ENCODE assay signal across 9 cellular contexts in genomic region chr5:75051217-75051751, GRCh38. TPM values are rescaled to one million over a fixed set of nuclear protein-coding genes. Genes with fewer than 3 reads are reported as not detected.
A peak's percentile ranks its signal among the peaks of the same experiment; 100 is the strongest.
DNase-seq lines count a peak whose midpoint lies in the region; ATAC-seq and TF ChIP-seq lines count a peak whose summit lies in the region.
"Had no signal": no experiment of that assay in that cellular context is flagged by ENCODE, and none has a peak within 500 bp of the region (broad histone marks: within the 10 kb centered on the region; RNA-seq: fewer than 3 reads in every experiment).

No MANE protein-coding gene starts in this region.

- DNase-seq in CD8-positive, alpha-beta T cell: peak in 3 of 7 experiments; percentile 49 to 53 (median 51)
- DNase-seq in T-cell (peak in 30 of 34 experiments; percentile 8 to 55 (median 32)), mammary epithelial cell (peak; percentile 18), head of caudate nucleus (no peak)
- peak in 8 of 9 donors; percentile 17 to 68 (median 52) for DNase-seq in naive thymus-derived CD4-positive, alpha-beta T cell
- DNase-seq: OCI-M1 had no signal

- BruUV-seq in mammary epithelial cell (replicated peaks; lab: Mats Ljungman, UMichigan): no TSS peak

- H4K20me1 ChIP-seq in mammary epithelial cell (ENCODE audit: insufficient read depth, low read length): no peaks in the 10 kb centered on the region

- CTCF ChIA-PET in CD8-positive, alpha-beta T cell (lab: Charles Lee): interaction anchor here (0.7 to 6.0 kb wide), 15 partner anchors 11 to 1149 kb away, joined by 3 to 69 read pairs (median 5); partner anchors contain the start of gene ANKRD31
- CTCF ChIA-PET in T-cell (lab: Charles Lee) (interaction anchor here (0.6 to 1.6 kb wide), 7 partner anchors 9 to 900 kb away, joined by 3 to 9 read pairs (median 3); no protein-coding TSS in a partner anchor), mammary epithelial cell (lab: Charles Lee; ENCODE audit: low non-redundant PET) (no interaction called here)
- CTCF ChIA-PET in naive thymus-derived CD4-positive, alpha-beta T cell (lab: Charles Lee): interaction anchor here (1.5 to 3.7 kb wide), 8 partner anchors 8 to 216 kb away, joined by 8 to 36 read pairs (median 16); partner anchors contain the start of gene ANKRD31

- H3K4me3 Mint-ChIP-seq in CD8-positive, alpha-beta T cell: peak overlapping the region; percentile 90
- peak overlapping the region; percentile 87 to 96 (median 94) for H3K4me3 Mint-ChIP-seq in T-cell
- H3K4me3 Mint-ChIP-seq in naive thymus-derived CD4-positive, alpha-beta T cell: peak overlapping the region; percentile 78 to 98 (median 90)

- peaks cover 58% of the 10 kb centered on the region for H3K4me1 ChIP-seq in CD8-positive, alpha-beta T cell (ENCODE audit: insufficient read depth, low read length)
- peaks cover 56% of the 10 kb centered on the region for H3K4me1 ChIP-seq in mammary epithelial cell (ENCODE audit: insufficient read depth, low read length)
- H3K4me1 ChIP-seq in naive thymus-derived CD4-positive, alpha-beta T cell (ENCODE audit: control insufficient read depth in 2 of 2, insufficient read depth in 2 of 2, low read length in 2 of 2): peaks cover 52 to 62% of the 10 kb centered on the region in 2 donors

- no peaks in the 10 kb centered on the region for H3K27me3 Mint-ChIP-seq in CD8-positive, alpha-beta T cell (ENCODE audit: low read depth)
- H3K27me3 Mint-ChIP-seq in T-cell: peaks cover 0 to 13% of the 10 kb centered on the region in 2 donors
- H3K27me3 Mint-ChIP-seq in naive thymus-derived CD4-positive, alpha-beta T cell: peaks cover 0 to 16% (median 0%) of the 10 kb centered on the region in 5 donors

- peak overlapping the region; percentile 10 for H3K27ac ChIP-seq in CD8-positive, alpha-beta T cell (ENCODE audit: low read depth, low read length)
- H3K27ac ChIP-seq in mammary epithelial cell (ENCODE audit: insufficient read depth, low read depth, low read length): no peak overlapping the region
- H3K27ac ChIP-seq in naive thymus-derived CD4-positive, alpha-beta T cell (ENCODE audit: low read depth, low read length): peak overlapping the region; percentile 87

- H3K36me3 ChIP-seq in CD8-positive, alpha-beta T cell (ENCODE audit: insufficient read depth, low read length): peaks cover 5% of the 10 kb centered on the region
- no peaks in the 10 kb centered on the region for H3K36me3 ChIP-seq in mammary epithelial cell (ENCODE audit: insufficient read depth, low read length)
- peaks cover 0 to 17% (median 0%) of the 10 kb centered on the region in 3 experiments for H3K36me3 ChIP-seq in naive thymus-derived CD4-positive, alpha-beta T cell (ENCODE audit: control insufficient read depth in 2 of 3, insufficient read depth in 3 of 3, low read length in 3 of 3)

- H3K79me2 ChIP-seq in mammary epithelial cell (ENCODE audit: insufficient read depth, low read length): peaks cover 45% of the 10 kb centered on the region

- TF ChIP-seq CTCF in CD8-positive, alpha-beta T cell (IDR thresholded peaks at IDR 0.05): no peak
- no peak for TF ChIP-seq CTCF in mammary epithelial cell (conservative IDR thresholded peaks at IDR 0.05 in 1 of 2, IDR thresholded peaks at IDR 0.05 in 1 of 2; ENCODE audit: extremely low read depth in 1 of 2, insufficient read depth in 1 of 2, low read depth in 1 of 2, low read length in 2 of 2)

- no peaks in the 10 kb centered on the region for H3K9me3 Mint-ChIP-seq in CD8-positive, alpha-beta T cell
- H3K9me3 Mint-ChIP-seq in T-cell: no peaks in the 10 kb centered on the region
- H3K9me3 Mint-ChIP-seq in naive thymus-derived CD4-positive, alpha-beta T cell: no peaks in the 10 kb centered on the region

- H2AFZ ChIP-seq in mammary epithelial cell (ENCODE audit: low read depth, low read length): no peak overlapping the region

- peak; percentile 19 for ATAC-seq in CD8-positive, alpha-beta T cell
- ATAC-seq in T-cell (replicated peaks in 1 of 4) (peak; percentile 10 to 48 (median 20)), HG02623 (IDR thresholded peaks at IDR 0.05; ENCODE audit: unreplicated experiment) (no peak), GM21515 (IDR thresholded peaks at IDR 0.05; ENCODE audit: unreplicated experiment) (no peak), GM19395 (IDR thresholded peaks at IDR 0.05; ENCODE audit: unreplicated experiment) (no peak)
- peak; percentile 37 for ATAC-seq in naive thymus-derived CD4-positive, alpha-beta T cell

- H3K36me3 Mint-ChIP-seq in CD8-positive, alpha-beta T cell: peaks cover 30% of the 10 kb centered on the region
- peaks cover 9% of the 10 kb centered on the region for H3K36me3 Mint-ChIP-seq in T-cell
- peaks cover 2 to 16% (median 8%) of the 10 kb centered on the region in 5 donors for H3K36me3 Mint-ChIP-seq in naive thymus-derived CD4-positive, alpha-beta T cell

- H3K27me3 ChIP-seq in CD8-positive, alpha-beta T cell (ENCODE audit: insufficient read depth, low read length): no peaks in the 10 kb centered on the region
- no peaks in the 10 kb centered on the region for H3K27me3 ChIP-seq in mammary epithelial cell (ENCODE audit: insufficient read depth, low read length)
- H3K27me3 ChIP-seq in naive thymus-derived CD4-positive, alpha-beta T cell (ENCODE audit: control insufficient read depth in 2 of 2, insufficient read depth in 2 of 2, low read length in 2 of 2): no peaks in the 10 kb centered on the region

- WGBS in mammary epithelial cell (ENCODE audit: low coverage, missing lambda C conversion rate): 97% methylated on average over 5 of the region's 7 CpGs

- POLR2A ChIA-PET in CD8-positive, alpha-beta T cell (lab: Charles Lee): interaction anchor here (0.6 to 12.6 kb wide), 11 partner anchors 9 to 286 kb away, joined by 3 to 155 read pairs (median 4); partner anchors contain the start of genes ANKRD31, GFM2, HMGCR and NSA2
- POLR2A ChIA-PET in T-cell (lab: Charles Lee): interaction anchor here in 1 of 2 donors (0.6 kb wide), 1 partner anchor 384 kb away, joined by 4 read pairs; no protein-coding TSS in a partner anchor
- POLR2A ChIA-PET in naive thymus-derived CD4-positive, alpha-beta T cell (lab: Charles Lee): interaction anchor here (0.6 to 7.7 kb wide), 14 partner anchors 8 to 286 kb away, joined by 3 to 127 read pairs (median 4); partner anchors contain the start of genes ANKRD31, GFM2, HMGCR and NSA2

- peak overlapping the region; percentile 65 for H3K4me3 ChIP-seq in CD8-positive, alpha-beta T cell (ENCODE audit: low read depth, low read length)
- H3K4me3 ChIP-seq in mammary epithelial cell (replicated peaks in 1 of 3; ENCODE audit: insufficient read depth in 1 of 3, low read depth in 2 of 3, low read length in 3 of 3): peak overlapping the region in 2 of 3 experiments; percentile 75 to 82
- H3K4me3 ChIP-seq in naive thymus-derived CD4-positive, alpha-beta T cell (ENCODE audit: low read length): peak overlapping the region; percentile 67

- no peak overlapping the region for H3K9ac ChIP-seq in mammary epithelial cell (ENCODE audit: insufficient read depth, low read length)

- intact Hi-C loops in CD8-positive, alpha-beta T cell (cut with DNase I, micrococcal nuclease): loop anchor here (1.0 to 10.0 kb wide), 15 partner anchors 8 to 1494 kb away; partner anchors contain the start of genes CERT1 (in 2 of the 2), FAM169A (in 2 of the 2), GFM2 (in 2 of the 2) and NSA2 (in 2 of the 2)
- intact Hi-C loops in mammary epithelial cell (cut with micrococcal nuclease): loop anchor here (2.0 to 10.0 kb wide), 3 partner anchors 126 to 366 kb away; partner anchors contain the start of genes HEXB and HMGCR
- intact Hi-C loops in naive thymus-derived CD4-positive, alpha-beta T cell (cut with micrococcal nuclease): loop anchor here (1.0 to 10.0 kb wide), 15 partner anchors 16 to 1491 kb away; partner anchors contain the start of genes GFM2 (in 2 of the 2), HEXB (in 2 of the 2), NSA2 (in 2 of the 2) and ANKRD31 (in 1 of the 2)
- intact Hi-C loops in head of caudate nucleus (cut with DNase I): loop anchor here (10.0 kb wide), 1 partner anchor 184 kb away; the partner anchor contains the start of gene ANKRD31

- H3K4me1 Mint-ChIP-seq in CD8-positive, alpha-beta T cell (ENCODE audit: low read depth): peaks cover 80% of the 10 kb centered on the region
- peaks cover 78 to 85% (median 81%) of the 10 kb centered on the region in 3 donors for H3K4me1 Mint-ChIP-seq in T-cell
- peaks cover 51 to 84% (median 79%) of the 10 kb centered on the region in 7 donors for H3K4me1 Mint-ChIP-seq in naive thymus-derived CD4-positive, alpha-beta T cell

- H3K4me2 ChIP-seq in mammary epithelial cell (ENCODE audit: insufficient read depth, low read depth, low read length): peak overlapping the region; percentile 91

- dilution Hi-C loops in mammary epithelial cell (cut with HindIII; ENCODE audit: low sequenced_read_pairs): no loop called here

- H3K27ac Mint-ChIP-seq in CD8-positive, alpha-beta T cell: peak overlapping the region; percentile 97
- peak overlapping the region; percentile 91 to 98 for H3K27ac Mint-ChIP-seq in T-cell
- H3K27ac Mint-ChIP-seq in naive thymus-derived CD4-positive, alpha-beta T cell: peak overlapping the region; percentile 85 to 99 (median 90)

- in situ Hi-C loops in mammary epithelial cell (cut with MboI; ENCODE audit: low sequenced_read_pairs in 2 of 2): loop anchor here in 1 of 2 donors (10.0 kb wide), 1 partner anchor 214 kb away; no protein-coding TSS in a partner anchor

- H3K9me3 ChIP-seq in CD8-positive, alpha-beta T cell (ENCODE audit: low read length): no peaks in the 10 kb centered on the region
- no peaks in the 10 kb centered on the region for H3K9me3 ChIP-seq in mammary epithelial cell (replicated peaks; ENCODE audit: insufficient read depth, low read length)
- H3K9me3 ChIP-seq in naive thymus-derived CD4-positive, alpha-beta T cell (ENCODE audit: control insufficient read depth in 2 of 3, low read length in 3 of 3): no peaks in the 10 kb centered on the region

RNA-seq across cellular contexts. Expression of gene GCNT4, which starts 1.1 kb away (rescaled TPM):
- 1 to 10 TPM; 6.4 to 6.8 TPM for total RNA-seq in CD8-positive, alpha-beta T cell
- total RNA-seq in T-cell: 10 to 100 TPM in 4 of 5 donors, 1 to 10 TPM in 1; 7.1 to 17.5 (median 11.5) TPM
- total RNA-seq in mammary epithelial cell: 1 to 10 TPM; 3.6 to 9.7 TPM
- 1.4 TPM for polyA plus RNA-seq in mammary epithelial cell
- 2.1 TPM for polyA minus RNA-seq in mammary epithelial cell
- 10 to 100 TPM in 2 of 5 experiments, 1 to 10 TPM in 3; 1.9 to 36.4 (median 6.9) TPM for total RNA-seq in naive thymus-derived CD4-positive, alpha-beta T cell
- polyA plus RNA-seq in naive thymus-derived CD4-positive, alpha-beta T cell: 1 to 10 TPM; 2.3 to 2.9 TPM

Comparison
In these comparisons a context has a peak if more than half of its experiments do, and no peak if none do; other contexts are left out.
1. ATAC-seq: peak in CD8-positive, alpha-beta T cell (single experiment), T-cell (4 of 4) and naive thymus-derived CD4-positive, alpha-beta T cell (single experiment); none in HG02623 (single experiment), GM21515 (single experiment) and GM19395 (single experiment).
2. DNase-seq: peak in T-cell (30 of 34), mammary epithelial cell (single experiment) and naive thymus-derived CD4-positive, alpha-beta T cell (8 of 9); none in head of caudate nucleus (0 of 42).
3. Peak in every context shown above with its lines, with median percentiles within 50 percentile points of each other: H3K4me3 ChIP-seq, H3K27ac Mint-ChIP-seq and H3K4me3 Mint-ChIP-seq.